20 cellular contexts compared by ENCODE assay signal in the genomic region with DNA sequence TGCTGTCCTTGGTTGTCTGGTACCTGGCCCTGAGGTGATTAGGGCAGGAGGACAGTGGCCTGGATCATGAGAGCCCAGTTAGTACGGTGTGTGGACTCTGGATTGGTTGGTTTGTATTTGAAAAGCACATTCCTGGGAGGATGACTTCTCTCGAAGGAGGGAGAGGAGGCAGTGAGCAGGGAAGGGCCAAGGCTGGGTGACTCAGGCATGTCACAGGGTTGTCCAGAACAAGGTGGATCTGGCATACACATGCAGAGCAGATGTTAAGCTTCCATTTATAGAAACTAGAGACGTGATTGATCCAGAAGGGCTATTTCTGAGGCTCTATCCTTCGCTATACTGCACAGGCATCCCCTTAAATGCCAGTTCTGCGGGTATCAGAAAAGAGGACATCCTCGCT. TPM values are rescaled to one million over a fixed set of nuclear protein-coding genes. Genes with fewer than 3 reads are reported as not detected.
DNase-seq lines count a peak whose midpoint lies in the region; ATAC-seq and TF ChIP-seq lines count a peak whose summit lies in the region.
"Had no signal": no experiment of that assay in that cellular context is flagged by ENCODE, and none has a peak within 500 bp of the region (broad histone marks: within the 10 kb centered on the region; RNA-seq: fewer than 3 reads in every experiment).

No MANE protein-coding gene starts in this region.

- WGBS in neuronal stem cell (ENCODE audit: extremely low coverage in 2 of 2, insufficient read length in 2 of 2, insufficient replicate concordance in 1 of 2), 2 donors = no CpG with 5 or more reads among the region's 6 CpGs

- no peaks in the 10 kb centered on the region for H3K9me2 ChIP-seq in PC-3 (replicated peaks; ENCODE audit: low read length)

- ATAC-seq in Right ventricle myocardium superior (ENCODE audit: poor library complexity) (peak; percentile 39), Right ventricle myocardium inferior (no peak), PC-3 (peak; percentile 78), esophagus mucosa (peak; percentile 84), HG03520 (IDR thresholded peaks at IDR 0.05; ENCODE audit: unreplicated experiment) (no peak), HG03095 (IDR thresholded peaks at IDR 0.05; ENCODE audit: unreplicated experiment) (no peak)
- ATAC-seq: GM12878, upper lobe of right lung had no signal

- no peak overlapping the region for H3K9ac ChIP-seq in PC-3 (ENCODE audit: low read length)
- no peak overlapping the region for H3K9ac ChIP-seq in neuronal stem cell (ENCODE audit: low read depth, low read length, poor library complexity)

- no peak overlapping the region for H3K27ac ChIP-seq in PC-3 (ENCODE audit: low read length)
- no peak overlapping the region for H3K27ac ChIP-seq in neuronal stem cell (replicated peaks; ENCODE audit: low read length)
- H3K27ac ChIP-seq: esophagus squamous epithelium, upper lobe of right lung had no signal

- TF ChIP-seq CTCF in PC-3 (conservative IDR thresholded peaks at IDR 0.05; ENCODE audit: low read depth, low read length) = no peak

- no peaks in the 10 kb centered on the region for H4K20me1 ChIP-seq in PC-3 (ENCODE audit: low read length)

- CTCF ChIA-PET in PC-3 (lab: Charles Lee) = no interaction called here

- no peak overlapping the region for H3K23ac ChIP-seq in neuronal stem cell (ENCODE audit: low read depth, low read length, poor library complexity)

- H3K79me2 ChIP-seq in PC-3 (ENCODE audit: low read length) = no peaks in the 10 kb centered on the region

- intact Hi-C loops in Right ventricle myocardium superior (cut with DNase I) (no loop called here), Right ventricle myocardium inferior (cut with DNase I) (no loop called here), PC-3 (cut with micrococcal nuclease) (no loop called here)

- POLR2A ChIA-PET in PC-3 (lab: Charles Lee; ENCODE audit: unreplicated experiment) = no interaction called here

- no peak overlapping the region for H2BK12ac ChIP-seq in neuronal stem cell (ENCODE audit: low read length)

- H3K9me3 ChIP-seq in PC-3 (ENCODE audit: low read length) (no peaks in the 10 kb centered on the region), neuronal stem cell (replicated peaks in 1 of 2; ENCODE audit: control insufficient read depth in 2 of 2, insufficient read depth in 1 of 2, low read depth in 1 of 2, low read length in 2 of 2) (no peaks in the 10 kb centered on the region)
- H3K9me3 ChIP-seq: upper lobe of right lung had no signal

- no peak overlapping the region for H4K8ac ChIP-seq in neuronal stem cell (ENCODE audit: low read depth, low read length)

- H3K36me3 ChIP-seq in PC-3 (ENCODE audit: low read depth, low read length) (no peaks in the 10 kb centered on the region), neuronal stem cell (replicated peaks in 1 of 2; ENCODE audit: control insufficient read depth in 2 of 2, insufficient read depth in 2 of 2, low read length in 2 of 2) (no peaks in the 10 kb centered on the region)
- H3K36me3 ChIP-seq: esophagus squamous epithelium, upper lobe of right lung had no signal

- H3F3A ChIP-seq in PC-3 (ENCODE audit: low read length, unreplicated experiment) = no peaks in the 10 kb centered on the region

- H2AK5ac ChIP-seq in neuronal stem cell (ENCODE audit: low read depth, low read length) = no peak overlapping the region

- H3K18ac ChIP-seq in neuronal stem cell (ENCODE audit: low read length) = no peak overlapping the region

- no peak overlapping the region for H2BK5ac ChIP-seq in neuronal stem cell (ENCODE audit: low read length)

- DNase-seq in Right ventricle myocardium superior = no peak
- DNase-seq in Right ventricle myocardium inferior (ENCODE audit: missing footprints) = no peak
- DNase-seq in PC-3 = peak; percentile 38
- DNase-seq in skeletal muscle cell (ENCODE audit: low read depth) = peak; percentile 17
- no peak for DNase-seq in neuronal stem cell (ENCODE audit: low spot score)
- DNase-seq: 8988T; activated CD4-positive, alpha-beta T cell treated with anti-CD3 and anti-CD28 coated beads, Interleukin-2, amount 50 U/mL, for 1 hour; activated naive CD4-positive, alpha-beta T cell treated with Interleukin-2 at 50 U/mL for 16 hours; esophagus squamous epithelium; MM.1S; NCI-H187 treated with DMSO at 0.1 percent for 48 hours; NCI-H510A treated with DMSO at 0.1 percent for 48 hours; posterior cingulate gyrus; stimulated activated naive CD4-positive, alpha-beta T cell; upper lobe of right lung had no signal

- H3K4me1 ChIP-seq in PC-3 (ENCODE audit: insufficient read depth, low read length) = 0 out of 2 replicates have a peak, but pooled peaks cover 3% of the 10 kb centered on the region
- H3K4me1 ChIP-seq in neuronal stem cell (ENCODE audit: control insufficient read depth in 2 of 2, insufficient read depth in 1 of 2, low read depth in 1 of 2, low read length in 2 of 2) = no peaks in the 10 kb centered on the region
- H3K4me1 ChIP-seq: esophagus squamous epithelium, upper lobe of right lung had no signal

- no TSS peak for BruUV-seq in PC-3 (replicated peaks; lab: Mats Ljungman, UMichigan)

- H2AFZ ChIP-seq in PC-3 (ENCODE audit: low read length) (peak overlapping the region; percentile 7; the same call in 1 of the 2 replicates), neuronal stem cell (ENCODE audit: low read length) (no peak overlapping the region)

- no peak overlapping the region for H3K4ac ChIP-seq in neuronal stem cell (ENCODE audit: low read length)

- H3K27me3 ChIP-seq in PC-3 (ENCODE audit: low read length) = no peaks in the 10 kb centered on the region
- H3K27me3 ChIP-seq in neuronal stem cell (ENCODE audit: control insufficient read depth in 3 of 3, insufficient read depth in 3 of 3, low read depth in 1 of 3, low read length in 3 of 3) = no peaks in the 10 kb centered on the region
- H3K27me3 ChIP-seq: esophagus squamous epithelium, upper lobe of right lung had no signal

- H4K91ac ChIP-seq in neuronal stem cell (ENCODE audit: low read depth, low read length, poor library complexity) = no peak overlapping the region

- H3K79me1 ChIP-seq in neuronal stem cell (ENCODE audit: low read depth, low read length) = no peaks in the 10 kb centered on the region

- H3K14ac ChIP-seq in neuronal stem cell (ENCODE audit: low read length) = no peak overlapping the region

- H2BK120ac ChIP-seq in neuronal stem cell (ENCODE audit: low read depth, low read length) = no peak overlapping the region

- H2BK15ac ChIP-seq in neuronal stem cell (ENCODE audit: low read length) = no peak overlapping the region

- no peak overlapping the region for H3K4me2 ChIP-seq in PC-3 (ENCODE audit: low read length)
- no peak overlapping the region for H3K4me2 ChIP-seq in neuronal stem cell (ENCODE audit: insufficient read depth, low read length, poor library complexity, severe bottlenecking)

- H3K4me3 ChIP-seq in PC-3 (ENCODE audit: low read length) (no peak overlapping the region), skeletal muscle cell (ENCODE audit: low read depth, low read length) (no peak overlapping the region), neuronal stem cell (ENCODE audit: low read length in 2 of 2) (no peak overlapping the region)
- H3K4me3 ChIP-seq: esophagus squamous epithelium, GM12878, upper lobe of right lung had no signal

RNA-seq across cellular contexts. Expression of a gene that starts 34.4 kb away (rescaled TPM):
- not detected for total RNA-seq in Right ventricle myocardium superior
- total RNA-seq in Right ventricle myocardium inferior = not detected
- total RNA-seq in PC-3 (2014; rRNA removed) = not detected in 2 replicates
- total RNA-seq in esophagus mucosa = not detected
- polyA plus RNA-seq in neuronal stem cell (2013, experiment 1 of 2) = not detected
- not detected for polyA plus RNA-seq in neuronal stem cell (2013, experiment 2 of 2)
- total RNA-seq: GM12878, H4, upper lobe of right lung had no signal
- polyA plus RNA-seq: GM12878 had no signal

RNA-seq across cellular contexts. Expression of a gene that starts 46.8 kb away (rescaled TPM):
- 37.0 TPM for total RNA-seq in Right ventricle myocardium superior
- 36.9 TPM for total RNA-seq in Right ventricle myocardium inferior
- 30.1 and 36.3 TPM in 2 replicates for total RNA-seq in PC-3 (2014; rRNA removed)
- total RNA-seq in esophagus mucosa = 55.7 TPM
- 0.78 TPM for polyA plus RNA-seq in neuronal stem cell (2013, experiment 1 of 2)
- polyA plus RNA-seq in neuronal stem cell (2013, experiment 2 of 2) = 0.60 TPM

RNA-seq across cellular contexts. Expression of a gene that starts 54.5 kb away (rescaled TPM):
- total RNA-seq in Right ventricle myocardium superior = 1.00 TPM
- 0.89 TPM for total RNA-seq in Right ventricle myocardium inferior
- total RNA-seq in PC-3 (2014; rRNA removed) = 0.52 and 0.66 TPM in 2 replicates
- 1.6 TPM for total RNA-seq in esophagus mucosa
- polyA plus RNA-seq in neuronal stem cell (2013, experiment 1 of 2) = 0.26 TPM
- 0.30 TPM for polyA plus RNA-seq in neuronal stem cell (2013, experiment 2 of 2)
- total RNA-seq: GM12878, H4 had no signal
- polyA plus RNA-seq: GM12878 had no signal

Comparison
In these comparisons a context has a peak if more than half of its experiments do, and no peak if none do; other contexts are left out.
1. ATAC-seq: peak in Right ventricle myocardium superior (single experiment), PC-3 (single experiment) and esophagus mucosa (single experiment); none in Right ventricle myocardium inferior (single experiment), HG03520 (single experiment) and HG03095 (single experiment).
2. DNase-seq: peak in PC-3 (single experiment) and skeletal muscle cell (single experiment); none in Right ventricle myocardium superior (single experiment), Right ventricle myocardium inferior (single experiment) and neuronal stem cell (single experiment).